Comparison of ENCODE assay signal across 17 cellular contexts in genomic region chrX:13936804-13937203, GRCh38.
DNase-seq lines count a peak whose midpoint lies in the region; ATAC-seq, FAIRE-seq and TF ChIP-seq lines count a peak whose summit lies in the region.
"Had no signal": no experiment of that assay in that cellular context is flagged by ENCODE, and none has a peak within 500 bp of the region (broad histone marks: within the 10 kb centered on the region; RNA-seq: fewer than 3 reads in every experiment).

No MANE protein-coding gene starts in this region.

- POLR2A ChIA-PET in K562 (lab: Yijun Ruan, JAX): no interaction called here

- H3K14ac ChIP-seq in H9 (ENCODE audit: insufficient read depth, low read length): no peak overlapping the region

- H3K27me3 Mint-ChIP-seq in H9 (ENCODE audit: low read depth): no peaks in the 10 kb centered on the region
- no peaks in the 10 kb centered on the region for H3K27me3 Mint-ChIP-seq in progenitor cell of endocrine pancreas

- no peaks in the 10 kb centered on the region for H3K9me1 ChIP-seq in K562 (ENCODE audit: control insufficient read depth, insufficient read depth, low read length)

- H2BK5ac ChIP-seq in H9 (ENCODE audit: insufficient read length, low read length): no peak overlapping the region

- BruUV-seq in K562 (replicated peaks; lab: Mats Ljungman, UMichigan): no TSS peak

- WGBS in H9 (ENCODE audit: extremely low coverage, insufficient read length, low lambda C conversion rate): no CpG with 5 or more reads among the region's 8 CpGs
- WGBS in K562 (ENCODE audit: insufficient coverage, low coverage, missing lambda C conversion rate): 12% methylated on average over 8 of the region's 8 CpGs

- H3K27ac ChIP-seq in H9 (ENCODE audit: insufficient read length, low read depth, low read length): peak overlapping the region; percentile 96
- no peak overlapping the region for H3K27ac ChIP-seq in K562 (ENCODE audit: extremely low read depth, low read depth, low read length)
- H3K27ac ChIP-seq in ascending aorta: no peak overlapping the region
- H3K27ac ChIP-seq: PC-9, testis had no signal

- H3K23me2 ChIP-seq in H9 (ENCODE audit: insufficient read length, low read depth, low read length, poor library complexity, severe bottlenecking): peaks cover 8% of the 10 kb centered on the region

- no peak overlapping the region for H3T11ph ChIP-seq in H9 (ENCODE audit: low read length)

- CTCF ChIA-PET in K562 (lab: Yijun Ruan, JAX; ENCODE audit: low intra/inter-chr PET ratio): no interaction called here

- H3K56ac ChIP-seq in H9 (ENCODE audit: insufficient read length, low read depth, low read length): no peak overlapping the region

- H3K4me1 ChIP-seq in H9 (ENCODE audit: insufficient read depth, low read length) (peaks cover 22% of the 10 kb centered on the region), K562 (replicated peaks in 1 of 2; ENCODE audit: control insufficient read depth in 2 of 2, insufficient read depth in 2 of 2, low read length in 2 of 2) (peaks cover 0 to 9% of the 10 kb centered on the region in 2 experiments; a peak in 1 of 5 replicates), ascending aorta (no peaks in the 10 kb centered on the region)
- H3K4me1 ChIP-seq: testis had no signal

- no peak for TF ChIP-seq EP300 in K562 (IDR thresholded peaks at IDR 0.05; ENCODE audit: low read length)

- no peak for ATAC-seq in K562

- H3K27ac Mint-ChIP-seq in H9 (peak overlapping the region in 2 of 3 experiments; percentile 92 to 95; a peak in 5 of 7 replicates), progenitor cell of endocrine pancreas (no peak overlapping the region)
- H3K27ac Mint-ChIP-seq: IgD-negative memory B cell had no signal

- H3K4me2 ChIP-seq in H9 (ENCODE audit: insufficient read depth, insufficient read length, low read length) (peak overlapping the region; percentile 87), K562 (ENCODE audit: insufficient read depth, low read length) (no peak overlapping the region)
- H3K4me2 ChIP-seq: PC-9 had no signal

- H2BK20ac ChIP-seq in H9 (ENCODE audit: low read depth, low read length, poor library complexity, severe bottlenecking): no peak overlapping the region

- H3K27me3 ChIP-seq in H9 (ENCODE audit: insufficient read depth, low read length) (no peaks in the 10 kb centered on the region), K562 (ENCODE audit: control insufficient read depth in 2 of 2, insufficient read depth in 2 of 2, low read length in 2 of 2) (peaks cover 8 to 21% of the 10 kb centered on the region in 2 experiments; a peak in 3 of 5 replicates), ascending aorta (peaks cover 9% of the 10 kb centered on the region)
- H3K27me3 ChIP-seq: testis had no signal

- H2AK5ac ChIP-seq in H9 (ENCODE audit: insufficient read length, low read length): no peak overlapping the region

- H3K4ac ChIP-seq in H9 (ENCODE audit: low read depth, low read length): no peak overlapping the region

- intact Hi-C loops in K562 (cut with micrococcal nuclease): no loop called here
- intact Hi-C loops in ascending aorta (cut with DNase I): loop anchor here (5.0 kb wide), 1 partner anchor 40 kb away; no protein-coding TSS in a partner anchor

- H2AFZ ChIP-seq in H9 (ENCODE audit: low read length): no peak overlapping the region
- H2AFZ ChIP-seq in K562 (ENCODE audit: low read depth, low read length): no peak overlapping the region
- H2AFZ ChIP-seq: PC-9 had no signal

- no peak for TF ChIP-seq POLR2A in K562 (conservative IDR thresholded peaks at IDR 0.05)

- H3K9me3 Mint-ChIP-seq in H9: peaks cover 26 to 37% of the 10 kb centered on the region in 2 experiments
- peaks cover 10% of the 10 kb centered on the region for H3K9me3 Mint-ChIP-seq in progenitor cell of endocrine pancreas (ENCODE audit: low read depth)
- H3K9me3 Mint-ChIP-seq: IgD-negative memory B cell had no signal

- DNase-seq in H9: no peak
- no peak for DNase-seq in K562 (ENCODE audit: extremely low read depth in 1 of 4, low spot score in 3 of 4)
- no peak for DNase-seq in progenitor cell of endocrine pancreas (ENCODE audit: low spot score, unreplicated experiment)
- DNase-seq in kidney glomerular epithelial cell (lab: John Stamatoyannopoulos, UW): no peak
- no peak for DNase-seq in ascending aorta (ENCODE audit: low spot score in 2 of 2)
- no peak for DNase-seq in NCI-H1436 (lab: John Stamatoyannopoulos, UW)
- DNase-seq: activated effector memory CD4-positive, alpha-beta T cell treated with Interleukin-2 at 50 U/mL for 16 hours; AML-193; amniotic stem cell; NCI-H2171; PC-9; sigmoid colon; stimulated activated CD8-positive, alpha-beta memory T cell treated with anti-CD3 and anti-CD28 coated beads, Interleukin-4, amount 100 ng/mL, for 48 hours; testis had no signal

- H3K36me3 Mint-ChIP-seq in H9 (ENCODE audit: insufficient read depth in 1 of 3, low read depth in 3 of 3) (peaks cover 13 to 22% (median 21%) of the 10 kb centered on the region in 3 experiments), progenitor cell of endocrine pancreas (ENCODE audit: insufficient read depth) (peaks cover 5% of the 10 kb centered on the region)
- H3K36me3 Mint-ChIP-seq: IgD-negative memory B cell had no signal

- in situ Hi-C loops in K562 (cut with MboI): no loop called here

- no peak overlapping the region for H4K8ac ChIP-seq in H9 (replicated peaks; ENCODE audit: insufficient read length, low read depth, low read length)

- H3K4me3 ChIP-seq in K562 (no peak overlapping the region), iPS-18c (ENCODE audit: insufficient read depth, low read depth, low read length) (peak overlapping the region; percentile 79; the same call in 1 of the 2 replicates), ascending aorta (no peak overlapping the region)
- H3K4me3 ChIP-seq: PC-9 had no signal

- H4K91ac ChIP-seq in H9 (ENCODE audit: insufficient read length, low read depth, low read length): no peak overlapping the region

- no peak for TF ChIP-seq RAD21 in K562 (CRISPR knock-in tag; conservative IDR thresholded peaks at IDR 0.05 in 1 of 2, IDR thresholded peaks at IDR 0.05 in 1 of 2)

- no peak overlapping the region for H4K5ac ChIP-seq in H9 (ENCODE audit: insufficient read length, low read depth, low read length)

- no peak for FAIRE-seq in K562 (lab: Jason Lieb, UNC)

- H4K20me1 ChIP-seq in H9 (ENCODE audit: control insufficient read depth, insufficient read depth, insufficient read length) (no peaks in the 10 kb centered on the region), K562 (replicated peaks; ENCODE audit: control insufficient read depth, insufficient read depth, low read length) (no peaks in the 10 kb centered on the region)

- peaks cover 14% of the 10 kb centered on the region; the same call in 1 of the 2 replicates for H3K79me2 ChIP-seq in H9 (ENCODE audit: insufficient read depth, low read length)
- no peaks in the 10 kb centered on the region for H3K79me2 ChIP-seq in K562 (ENCODE audit: control insufficient read depth, insufficient read depth, low read length)

- no peak overlapping the region for H2BK15ac ChIP-seq in H9 (ENCODE audit: low read depth, low read length)

- H3K18ac ChIP-seq in H9 (ENCODE audit: insufficient read length, low read depth, low read length): no peak overlapping the region

- H3K23ac ChIP-seq in H9 (ENCODE audit: insufficient read length, low read depth, low read length): no peak overlapping the region

- H3K4me3 Mint-ChIP-seq in H9 (peak overlapping the region; percentile 87 to 93), progenitor cell of endocrine pancreas (ENCODE audit: low read depth) (peak overlapping the region; percentile 83)

- no peak overlapping the region for H2BK12ac ChIP-seq in H9 (ENCODE audit: insufficient read length, low read depth, low read length)

- TF ChIP-seq CTCF in H9 (conservative IDR thresholded peaks at IDR 0.05): no peak
- TF ChIP-seq CTCF in K562 (IDR thresholded peaks at IDR 0.05 in 2 of 3, conservative IDR thresholded peaks at IDR 0.05 in 1 of 3; ENCODE audit: insufficient read depth in 2 of 3, low read depth in 1 of 3, low read length in 3 of 3): no peak
- no peak for TF ChIP-seq CTCF in progenitor cell of endocrine pancreas (IDR thresholded peaks at IDR 0.05; ENCODE audit: unreplicated experiment)
- TF ChIP-seq CTCF in ascending aorta (IDR thresholded peaks at IDR 0.05): no peak

- no peak overlapping the region for H2BK120ac ChIP-seq in H9 (ENCODE audit: low read depth, low read length, poor library complexity, severe bottlenecking)

- H3K9me3 ChIP-seq in H9 (ENCODE audit: control insufficient read depth, low read depth, low read length): no peaks in the 10 kb centered on the region
- no peaks in the 10 kb centered on the region for H3K9me3 ChIP-seq in K562 (replicated peaks; ENCODE audit: control insufficient read depth, insufficient read depth, low read depth, low read length)
- no peaks in the 10 kb centered on the region for H3K9me3 ChIP-seq in iPS-18c (ENCODE audit: control insufficient read depth, insufficient read depth, low read length)
- H3K9me3 ChIP-seq in ascending aorta: no peaks in the 10 kb centered on the region
- H3K9me3 ChIP-seq: sigmoid colon, SK-N-SH, testis had no signal

- H3K9ac ChIP-seq in H9 (ENCODE audit: extremely low read depth, insufficient read length, low read length) (peak overlapping the region; percentile 67), K562 (ENCODE audit: insufficient read depth in 1 of 2, low read depth in 2 of 2, low read length in 2 of 2) (no peak overlapping the region)
- H3K9ac ChIP-seq: SK-N-SH had no signal

- no peaks in the 10 kb centered on the region for H3K79me1 ChIP-seq in H9 (ENCODE audit: insufficient read depth, low read depth, low read length, poor library complexity, severe bottlenecking)

- H3K4me1 Mint-ChIP-seq in H9 (peaks cover 48 to 60% of the 10 kb centered on the region in 2 experiments), progenitor cell of endocrine pancreas (ENCODE audit: low read depth) (peaks cover 1% of the 10 kb centered on the region)

- H3K36me3 ChIP-seq in K562 (ENCODE audit: control insufficient read depth, insufficient read depth, low read length) (no peaks in the 10 kb centered on the region), ascending aorta (no peaks in the 10 kb centered on the region)
- H3K36me3 ChIP-seq: sigmoid colon had no signal

TF ChIP-seq in K562, 482 proteins besides CTCF, POLR2A, EP300 and RAD21:
- no peak for TF ChIP-seq GTF2B (IDR thresholded peaks at IDR 0.05; ENCODE audit: extremely low read depth, insufficient read length)
- peak; percentile 96 for TF ChIP-seq CBX8 (IDR thresholded peaks at IDR 0.05; ENCODE audit: borderline replicate concordance, extremely low read depth, low read depth, low read length, poor library complexity, severe bottlenecking)
- TF ChIP-seq NFATC3 (IDR thresholded peaks at IDR 0.05): no peak
